Comparison of ENCODE assay signal across 22 cellular contexts in genomic region chr2:170019060-170019805, GRCh38.
A peak's percentile ranks its signal among the peaks of the same experiment; 100 is the strongest.
DNase-seq lines count a peak whose midpoint lies in the region; ATAC-seq, FAIRE-seq and TF ChIP-seq lines count a peak whose summit lies in the region.
"Had no signal": no experiment of that assay in that cellular context is flagged by ENCODE, and none has a peak within 500 bp of the region (broad histone marks: within the 10 kb centered on the region; RNA-seq: fewer than 3 reads in every experiment).

No MANE protein-coding gene starts in this region.

- BruUV-seq in K562 (replicated peaks; lab: Mats Ljungman, UMichigan): no TSS peak

- H2AFZ ChIP-seq in GM23248 (no peak overlapping the region), K562 (ENCODE audit: low read depth, low read length) (no peak overlapping the region)

- DNase-seq in AG10803 (ENCODE audit: low read depth) (peak; percentile 15), GM23248 (no peak), K562 (ENCODE audit: extremely low read depth in 1 of 4, low spot score in 3 of 4) (peak in 1 of 4 experiments; percentile 53), GM13976 (ENCODE audit: low spot score) (no peak), glomerular visceral epithelial cell (ENCODE audit: extremely low spot score) (no peak), GM19238 (ENCODE audit: insufficient read length, low spot score) (no peak)
- DNase-seq: 8988T; ACHN; C1 segment of cervical spinal cord; Calu3; CD4-positive, alpha-beta memory T cell; COR-L47; DMS53; DMS79 treated with DMSO at 0.1 percent for 48 hours; GF-D8; GOT3; HFFc6 had no signal

- no peaks in the 10 kb centered on the region for H3K9me3 ChIP-seq in GM23248 (ENCODE audit: low read depth)
- no peaks in the 10 kb centered on the region for H3K9me3 ChIP-seq in K562 (replicated peaks; ENCODE audit: control insufficient read depth, insufficient read depth, low read depth, low read length)
- H3K9me3 ChIP-seq: A549, HAP-1 had no signal

- POLR2A ChIA-PET in K562 (lab: Yijun Ruan, JAX): interaction anchor here (0.7 to 1.0 kb wide), 3 partner anchors 11 to 54 kb away, joined by 3 read pairs; no protein-coding TSS in a partner anchor

- H3K4me1 ChIP-seq in GM23248 (ENCODE audit: insufficient read depth): peaks cover 17% of the 10 kb centered on the region; the same call in 1 of the 2 replicates
- H3K4me1 ChIP-seq in K562 (replicated peaks in 1 of 2; ENCODE audit: control insufficient read depth in 2 of 2, insufficient read depth in 2 of 2, low read length in 2 of 2): peaks cover 14 to 47% of the 10 kb centered on the region in 2 experiments
- H3K4me1 ChIP-seq: A549 had no signal

- intact Hi-C loops in K562 (cut with micrococcal nuclease): no loop called here

- no peak overlapping the region for H3K4me3 ChIP-seq in AG10803 (ENCODE audit: low read length)
- no peak overlapping the region for H3K4me3 ChIP-seq in GM23248
- no peak overlapping the region for H3K4me3 ChIP-seq in K562
- H3K4me3 ChIP-seq: A549, HAP-1 had no signal

- H3F3A ChIP-seq in GM23248 (ENCODE audit: insufficient read depth): 0 out of 2 replicates have a peak, but pooled peaks cover 3% of the 10 kb centered on the region

- TF ChIP-seq RAD21 in K562 (CRISPR knock-in tag; conservative IDR thresholded peaks at IDR 0.05 in 1 of 2, IDR thresholded peaks at IDR 0.05 in 1 of 2): no peak

- peak; percentile 69 for ATAC-seq in K562
- ATAC-seq: A549 had no signal

- H4K20me1 ChIP-seq in GM23248 (ENCODE audit: insufficient read depth): no peaks in the 10 kb centered on the region
- no peaks in the 10 kb centered on the region for H4K20me1 ChIP-seq in K562 (replicated peaks; ENCODE audit: control insufficient read depth, insufficient read depth, low read length)

- no peaks in the 10 kb centered on the region for H3K79me2 ChIP-seq in GM23248 (ENCODE audit: insufficient read depth)
- H3K79me2 ChIP-seq in K562 (ENCODE audit: control insufficient read depth, insufficient read depth, low read length): no peaks in the 10 kb centered on the region; the same call in 2 of the 3 replicates

- FAIRE-seq in K562 (lab: Jason Lieb, UNC): peak; percentile 72
- peak; percentile 49 for FAIRE-seq in islet of Langerhans (lab: Jason Lieb, UNC)
- FAIRE-seq: A549, GM12892, H54 had no signal

- TF ChIP-seq CTCF in AG10803 (conservative IDR thresholded peaks at IDR 0.05; ENCODE audit: low read length) (no peak), K562 (IDR thresholded peaks at IDR 0.05 in 2 of 3, conservative IDR thresholded peaks at IDR 0.05 in 1 of 3; ENCODE audit: insufficient read depth in 2 of 3, low read depth in 1 of 3, low read length in 3 of 3) (no peak), GM13976 (IDR thresholded peaks at IDR 0.05; ENCODE audit: borderline replicate concordance, control extremely low read depth, extremely low read depth, insufficient read depth, missing control alignments) (no peak)

- TF ChIP-seq POLR2A in K562 (conservative IDR thresholded peaks at IDR 0.05): no peak

- no peak for TF ChIP-seq EP300 in K562 (IDR thresholded peaks at IDR 0.05; ENCODE audit: low read length)

- CTCF ChIA-PET in K562 (lab: Yijun Ruan, JAX; ENCODE audit: low intra/inter-chr PET ratio): no interaction called here

- H3K9ac ChIP-seq in GM23248 (no peak overlapping the region), K562 (ENCODE audit: insufficient read depth in 1 of 2, low read depth in 2 of 2, low read length in 2 of 2) (no peak overlapping the region)

- no peaks in the 10 kb centered on the region for H3K27me3 ChIP-seq in GM23248 (replicated peaks; ENCODE audit: insufficient read depth)
- no peaks in the 10 kb centered on the region for H3K27me3 ChIP-seq in K562 (ENCODE audit: control insufficient read depth in 2 of 2, insufficient read depth in 2 of 2, low read length in 2 of 2)

- H3K27ac ChIP-seq in GM23248 (peak overlapping the region; percentile 1; the same call in 1 of the 2 replicates), K562 (ENCODE audit: extremely low read depth, low read depth, low read length) (no peak overlapping the region)
- H3K27ac ChIP-seq: A549 had no signal

- in situ Hi-C loops in GM23248 (cut with MboI) (no loop called here), K562 (cut with MboI) (no loop called here), GM13976 (cut with MboI; ENCODE audit: low sequenced_read_pairs, unreplicated experiment) (no loop called here)

- H3K9me2 ChIP-seq in GM23248 (ENCODE audit: insufficient read depth): no peaks in the 10 kb centered on the region

- H3K36me3 ChIP-seq in GM23248 (ENCODE audit: low read depth): no peaks in the 10 kb centered on the region
- peaks cover 16% of the 10 kb centered on the region; the same call in 2 of the 3 replicates for H3K36me3 ChIP-seq in K562 (ENCODE audit: control insufficient read depth, insufficient read depth, low read length)
- H3K36me3 ChIP-seq: HAP-1 had no signal

- no peaks in the 10 kb centered on the region for H3K9me1 ChIP-seq in K562 (ENCODE audit: control insufficient read depth, insufficient read depth, low read length)

- 39 to 46% methylated on average over 5 of the region's 5 CpGs for WGBS in GM23248 (ENCODE audit: low coverage in 1 of 2, low lambda C conversion rate in 2 of 2, missing lambda C conversion rate in 2 of 2), 2 experiments
- 55% methylated on average over 5 of the region's 5 CpGs for WGBS in K562 (ENCODE audit: insufficient coverage, low coverage, missing lambda C conversion rate)

- no peak overlapping the region for H3K4me2 ChIP-seq in GM23248 (ENCODE audit: unreplicated experiment)
- H3K4me2 ChIP-seq in K562 (ENCODE audit: insufficient read depth, low read length): no peak overlapping the region
- H3K4me2 ChIP-seq: A549 had no signal

TF ChIP-seq in K562, 482 proteins besides CTCF, POLR2A, EP300 and RAD21:
- TF ChIP-seq ELF1 (tag; IDR thresholded peaks at IDR 0.05) (no peak), NFE2L1 (tag; IDR thresholded peaks at IDR 0.05; ENCODE audit: borderline replicate concordance, low read depth) (peak; percentile 24; the same call in 1 of the 2 replicates), E2F3 (CRISPR knock-in tag; IDR thresholded peaks at IDR 0.05) (no peak), MAFG (tag; conservative IDR thresholded peaks at IDR 0.05) (peak; percentile 61), NFE2 (IDR thresholded peaks at IDR 0.05; ENCODE audit: low read depth) (peak; percentile 32)
